In genomic region chr16:64035337-64035736, GRCh38 we compare ENCODE assay signal across 5 cellular contexts.
"Had no signal": no experiment of that assay in that cellular context is flagged by ENCODE, and none has a peak within 500 bp of the region (broad histone marks: within the 10 kb centered on the region; RNA-seq: fewer than 3 reads in every experiment).

No MANE protein-coding gene starts in this region.

- H3K9ac ChIP-seq: KMS-11 had no signal

- DNase-seq: KBM-7, KG1 had no signal

- FAIRE-seq: HTR-8/SVneo had no signal

- H3K4me2 ChIP-seq: KMS-11 had no signal

- H3K27ac ChIP-seq: HL-60, KMS-11 had no signal
